13 cellular contexts compared by ENCODE assay signal in the genomic region with DNA sequence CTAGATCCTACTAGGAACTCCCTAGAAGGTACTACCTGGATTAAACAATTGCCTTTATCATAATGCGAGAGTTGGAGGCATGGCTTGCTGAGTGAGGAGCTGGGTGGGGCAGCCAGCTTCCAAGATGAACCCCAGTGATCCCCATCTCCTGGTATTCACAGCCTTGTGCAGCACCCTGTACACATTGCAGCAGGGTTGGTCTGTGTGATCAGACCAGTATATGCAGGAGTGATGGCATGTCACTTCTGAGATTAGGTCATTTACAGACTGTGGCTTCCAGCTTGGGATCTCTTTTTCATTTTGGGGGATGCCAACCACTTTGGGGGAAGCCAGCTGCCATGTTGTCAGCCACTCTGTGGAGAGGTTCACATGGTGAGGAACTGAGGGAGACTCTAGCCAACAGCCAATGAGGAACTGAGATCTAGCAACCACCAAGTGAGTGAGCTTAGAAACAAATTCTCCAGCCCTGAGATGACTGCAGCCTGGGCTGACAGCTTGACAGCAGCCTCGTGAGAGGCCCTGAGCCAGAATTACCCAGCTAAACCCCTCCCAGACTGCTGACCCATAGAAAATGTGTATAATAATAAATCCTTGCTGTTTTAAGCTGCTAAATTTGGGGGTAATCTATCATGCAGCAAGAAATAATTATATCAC.
A peak's percentile ranks its signal among the peaks of the same experiment; 100 is the strongest.
DNase-seq lines count a peak whose midpoint lies in the region; ATAC-seq, FAIRE-seq and TF ChIP-seq lines count a peak whose summit lies in the region.
"Had no signal": no experiment of that assay in that cellular context is flagged by ENCODE, and none has a peak within 500 bp of the region (broad histone marks: within the 10 kb centered on the region; RNA-seq: fewer than 3 reads in every experiment).

No MANE protein-coding gene starts in this region.

- no peaks in the 10 kb centered on the region for H3K9me3 ChIP-seq in lung (ENCODE audit: control insufficient read depth in 2 of 2, insufficient read depth in 1 of 2, low read length in 1 of 2)
- H3K9me3 ChIP-seq: upper lobe of left lung had no signal

- no peaks in the 10 kb centered on the region for H3K9me3 Mint-ChIP-seq in activated naive CD4-positive, alpha-beta T cell treated with anti-CD3 and anti-CD28 coated beads, Interleukin-2, amount 50 U/mL, for 72 hours
- H3K9me3 Mint-ChIP-seq: activated T-cell treated with anti-CD3 and anti-CD28 coated beads, Interleukin-2, amount 50 U/mL, for 24 hours; endodermal cell had no signal

- TF ChIP-seq CTCF in lung (IDR thresholded peaks at IDR 0.05; ENCODE audit: control extremely low read depth, extremely low read depth) (no peak), D721Med (IDR thresholded peaks at IDR 0.05; ENCODE audit: insufficient read depth, missing control alignments) (no peak)

- 71 to 75% methylated on average over 2 of the region's 2 CpGs for whole genome bisulfite sequencing in lung, 2 donors

- no peak overlapping the region for H3K27ac ChIP-seq in lung (ENCODE audit: low read depth in 1 of 2, low read length in 1 of 2)
- H3K27ac ChIP-seq: RWPE1 had no signal

- ATAC-seq in GM18870 (IDR thresholded peaks at IDR 0.05; ENCODE audit: unreplicated experiment): peak; percentile 91
- peak; percentile 82 for ATAC-seq in GM21825 (IDR thresholded peaks at IDR 0.05; ENCODE audit: unreplicated experiment)
- ATAC-seq in HG03565 (IDR thresholded peaks at IDR 0.05; ENCODE audit: unreplicated experiment): peak; percentile 93
- peak; percentile 41 for ATAC-seq in lung (ENCODE audit: insufficient read depth, low FRiP score)
- ATAC-seq in activated naive CD4-positive, alpha-beta T cell treated with anti-CD3 and anti-CD28 coated beads, Interleukin-2, amount 50 U/mL, for 72 hours: no peak

- H3K36me3 Mint-ChIP-seq in activated naive CD4-positive, alpha-beta T cell treated with anti-CD3 and anti-CD28 coated beads, Interleukin-2, amount 50 U/mL, for 72 hours: no peaks in the 10 kb centered on the region

- H3K36me3 ChIP-seq in lung (ENCODE audit: control insufficient read depth in 2 of 2, insufficient read depth in 2 of 2, low read length in 2 of 2): no peaks in the 10 kb centered on the region
- H3K36me3 ChIP-seq: upper lobe of left lung had no signal

- DNase-seq in lung (ENCODE audit: low spot score) (no peak), COR-L47 (lab: John Stamatoyannopoulos, UW) (no peak), D721Med (ENCODE audit: insufficient read length, low spot score) (no peak), dedifferentiated amniotic fluid mesenchymal stem cell (ENCODE audit: extremely low spot score) (no peak)
- no peak for DNase-seq in activated naive CD4-positive, alpha-beta T cell treated with anti-CD3 and anti-CD28 coated beads, Interleukin-2, amount 50 U/mL, for 72 hours (ENCODE audit: low spot score in 2 of 2)
- DNase-seq: activated T-cell treated with anti-CD3 and anti-CD28 coated beads, Interleukin-2, amount 50 U/mL, for 24 hours; endodermal cell had no signal

- no peaks in the 10 kb centered on the region for H3K4me1 ChIP-seq in lung (ENCODE audit: control insufficient read depth in 2 of 2, insufficient read depth in 2 of 2, low read length in 2 of 2)

- H3K4me3 ChIP-seq in lung: no peak overlapping the region
- H3K4me3 ChIP-seq: upper lobe of left lung had no signal

- FAIRE-seq in D721Med (lab: Jason Lieb, UNC): no peak
- FAIRE-seq: G401.6 had no signal

- no peak overlapping the region for H3K27ac Mint-ChIP-seq in activated naive CD4-positive, alpha-beta T cell treated with anti-CD3 and anti-CD28 coated beads, Interleukin-2, amount 50 U/mL, for 72 hours
- H3K27ac Mint-ChIP-seq: activated T-cell treated with anti-CD3 and anti-CD28 coated beads, Interleukin-2, amount 50 U/mL, for 24 hours had no signal

- no peaks in the 10 kb centered on the region for H3K27me3 ChIP-seq in lung (ENCODE audit: control insufficient read depth, insufficient read depth)
- H3K27me3 ChIP-seq: upper lobe of left lung had no signal

Comparison
In these comparisons a context has a peak if more than half of its experiments do, and no peak if none do; other contexts are left out.
1. ATAC-seq: peak in GM18870 (single experiment), GM21825 (single experiment), HG03565 (single experiment) and lung (single experiment); none in activated naive CD4-positive, alpha-beta T cell treated with anti-CD3 and anti-CD28 coated beads, Interleukin-2, amount 50 U/mL, for 72 hours (0 of 2).